Comparison of ENCODE assay signal across 17 cellular contexts in the genomic region with DNA sequence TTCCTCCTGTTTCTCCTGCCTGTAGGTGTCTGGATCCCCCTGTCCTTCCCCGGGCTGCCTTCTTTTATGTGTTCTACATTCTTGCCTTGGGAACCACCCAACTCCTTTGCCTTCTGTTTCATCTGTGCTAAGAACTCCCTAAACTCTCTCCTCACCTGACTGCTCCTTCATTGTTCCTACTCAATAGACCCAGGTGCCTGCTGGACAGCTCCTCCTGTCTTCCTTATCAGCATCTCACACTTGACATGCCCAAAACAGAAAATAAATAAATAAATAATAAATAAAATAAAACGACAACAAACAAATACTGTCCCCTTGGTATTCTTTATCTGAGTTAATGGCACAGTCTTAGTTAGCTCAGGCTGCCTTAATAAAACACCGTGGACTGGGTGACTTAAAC.
DNase-seq lines count a peak whose midpoint lies in the region; ATAC-seq, FAIRE-seq and TF ChIP-seq lines count a peak whose summit lies in the region.
"Had no signal": no experiment of that assay in that cellular context is flagged by ENCODE, and none has a peak within 500 bp of the region (broad histone marks: within the 10 kb centered on the region; RNA-seq: fewer than 3 reads in every experiment).

No MANE protein-coding gene starts in this region.

- intact Hi-C loops in HCT116 (cut with micrococcal nuclease) (no loop called here), kidney (cut with DNase I) (no loop called here), cardiac septum (cut with DNase I) (no loop called here)

- CTCF ChIA-PET in HCT116 (lab: Charles Lee) (no interaction called here), WTC11 (lab: Charles Lee) (interaction anchor here (0.6 to 1.4 kb wide), 11 partner anchors 11 to 643 kb away, joined by 3 to 7 read pairs (median 3); no protein-coding TSS in a partner anchor)

- TF ChIP-seq RAD21 in HCT116 (IDR thresholded peaks at IDR 0.05; ENCODE audit: low read depth), result no peak

- no peaks in the 10 kb centered on the region for H3K27me3 Mint-ChIP-seq in WTC11 (ENCODE audit: low read depth)
- H3K27me3 Mint-ChIP-seq: CD4-positive, CD25-positive, alpha-beta regulatory T cell had no signal

- BruUV-seq in HCT116 (replicated peaks; lab: Mats Ljungman, UMichigan), result no TSS peak

- H3K9me3 ChIP-seq in HCT116 (ENCODE audit: control insufficient read depth in 1 of 2, insufficient read depth in 1 of 2, low read depth in 1 of 2, low read length in 2 of 2) (peaks cover 0 to 3% of the 10 kb centered on the region in 2 experiments; a peak in 1 of 4 replicates), kidney (ENCODE audit: control insufficient read depth in 1 of 2, low read length in 2 of 2) (no peaks in the 10 kb centered on the region)
- H3K9me3 ChIP-seq: BE2C had no signal

- TF ChIP-seq POLR2A in HCT116 (IDR thresholded peaks at IDR 0.05; ENCODE audit: borderline replicate concordance, extremely low read depth, insufficient read depth, insufficient read length), result no peak

- FAIRE-seq in kidney (lab: Jason Lieb, UNC), result no peak
- FAIRE-seq: A204.1, GM12878 had no signal

- POLR2A ChIA-PET in HCT116 (lab: Charles Lee) (no interaction called here), WTC11 (lab: Charles Lee) (no interaction called here)

- H3K9ac ChIP-seq in HCT116 (ENCODE audit: low read length) (no peak overlapping the region), kidney (ENCODE audit: low read length in 2 of 2) (no peak overlapping the region)

- H3K36me3 Mint-ChIP-seq in WTC11, result peaks cover 5% of the 10 kb centered on the region
- H3K36me3 Mint-ChIP-seq: CD4-positive, CD25-positive, alpha-beta regulatory T cell; CD8-positive, alpha-beta memory T cell had no signal

- H3K4me1 ChIP-seq in HCT116 (ENCODE audit: control insufficient read depth in 1 of 2, insufficient read depth in 2 of 2, low read length in 2 of 2) (no peaks in the 10 kb centered on the region), kidney (ENCODE audit: control insufficient read depth in 1 of 2, insufficient read depth in 1 of 2, low read depth in 1 of 2, low read length in 2 of 2) (no peaks in the 10 kb centered on the region)
- H3K4me1 ChIP-seq: BE2C had no signal

- H3K4me1 Mint-ChIP-seq in WTC11, result peaks cover 2% of the 10 kb centered on the region; the same call in 1 of the 2 replicates
- H3K4me1 Mint-ChIP-seq: CD4-positive, CD25-positive, alpha-beta regulatory T cell; CD8-positive, alpha-beta memory T cell had no signal

- H3K9me3 Mint-ChIP-seq in WTC11, result peaks cover 23% of the 10 kb centered on the region

- no peak for TF ChIP-seq CTCF in HCT116 (IDR thresholded peaks at IDR 0.05 in 2 of 3, conservative IDR thresholded peaks at IDR 0.05 in 1 of 3; ENCODE audit: borderline replicate concordance in 1 of 3, insufficient read depth in 1 of 3, low read depth in 2 of 3, low read length in 2 of 3)
- no peak for TF ChIP-seq CTCF in WTC11 (IDR thresholded peaks at IDR 0.05)
- TF ChIP-seq CTCF in kidney (IDR thresholded peaks at IDR 0.05; ENCODE audit: borderline replicate concordance, extremely low read depth, insufficient read depth), result no peak

- RAD21 ChIA-PET in HCT116 (lab: Charles Lee; ENCODE audit: low non-redundant PET in 1 of 2, low total read pairs in 2 of 2, uncharacterized antibody in 2 of 2, unreplicated experiment in 2 of 2), result no interaction called here

- H3K4me3 ChIP-seq in HCT116 (replicated peaks in 1 of 2; ENCODE audit: low read depth in 1 of 2, low read length in 2 of 2) (no peak overlapping the region), kidney (ENCODE audit: low read length in 2 of 2) (no peak overlapping the region)
- H3K4me3 ChIP-seq: GM12878 had no signal

- DNase-seq in HCT116 (ENCODE audit: low read depth, low spot score) (no peak), WTC11 (ENCODE audit: low spot score) (no peak), iPS-NIHi7 (ENCODE audit: extremely low spot score) (peak; percentile 35), kidney (no peak), cardiac septum (ENCODE audit: low spot score) (no peak)
- no peak for DNase-seq in stimulated activated CD4-positive, alpha-beta T cell treated with anti-CD3 and anti-CD28 coated beads, Interleukin-4, amount 100 ng/mL, for 1 hour
- DNase-seq: ACHN; BE2C; C1 segment of cervical spinal cord; CD4-positive, CD25-positive, alpha-beta regulatory T cell; CD8-positive, alpha-beta memory T cell; DMS 273 treated with DMSO at 0.1 percent for 48 hours; DND-41; EL; HCEC 1CT had no signal

- no peak overlapping the region for H3K4me3 Mint-ChIP-seq in WTC11
- H3K4me3 Mint-ChIP-seq: CD4-positive, CD25-positive, alpha-beta regulatory T cell; CD8-positive, alpha-beta memory T cell had no signal

- H3K27ac ChIP-seq in HCT116 (ENCODE audit: low read depth, low read length), result no peak overlapping the region
- no peak overlapping the region for H3K27ac ChIP-seq in kidney (ENCODE audit: low read depth in 2 of 2, low read length in 2 of 2)

- no peak overlapping the region for H3K4me2 ChIP-seq in HCT116 (ENCODE audit: low read length)

- H3K27me3 ChIP-seq in HCT116 (ENCODE audit: insufficient read depth, low read length), result no peaks in the 10 kb centered on the region
- H3K27me3 ChIP-seq: BE2C had no signal

- H3K27ac Mint-ChIP-seq in WTC11, result no peak overlapping the region
- H3K27ac Mint-ChIP-seq: CD8-positive, alpha-beta memory T cell had no signal

- H3K79me2 ChIP-seq in HCT116 (ENCODE audit: insufficient read depth, low read length), result no peaks in the 10 kb centered on the region

- no peaks in the 10 kb centered on the region for H3K9me2 ChIP-seq in HCT116 (ENCODE audit: insufficient read depth)

- ATAC-seq in HCT116 (no peak), WTC11 (peak; percentile 45; the same call in 1 of the 2 replicates)
- ATAC-seq: GM12878 had no signal

- no peaks in the 10 kb centered on the region for H3K36me3 ChIP-seq in HCT116 (ENCODE audit: control insufficient read depth in 1 of 2, insufficient read depth in 2 of 2, low read length in 2 of 2)
- no peaks in the 10 kb centered on the region for H3K36me3 ChIP-seq in kidney (ENCODE audit: control insufficient read depth in 1 of 2, insufficient read depth in 2 of 2, low read length in 2 of 2)
- H3K36me3 ChIP-seq: BE2C had no signal

- no peaks in the 10 kb centered on the region for H4K20me1 ChIP-seq in HCT116 (ENCODE audit: insufficient read depth)

- no peak overlapping the region for H2AFZ ChIP-seq in HCT116 (ENCODE audit: low read depth, low read length, poor library complexity, severe bottlenecking)

TF ChIP-seq in HCT116, 20 proteins besides CTCF, POLR2A, EP300 and RAD21:
- TF ChIP-seq TCF7L2 (IDR thresholded peaks at IDR 0.05; ENCODE audit: borderline replicate concordance, extremely low read depth, insufficient read depth, insufficient read length) (no peak), CBX3 (IDR thresholded peaks at IDR 0.05; ENCODE audit: low read depth) (no peak)
- TF ChIP-seq, protein P1, sequence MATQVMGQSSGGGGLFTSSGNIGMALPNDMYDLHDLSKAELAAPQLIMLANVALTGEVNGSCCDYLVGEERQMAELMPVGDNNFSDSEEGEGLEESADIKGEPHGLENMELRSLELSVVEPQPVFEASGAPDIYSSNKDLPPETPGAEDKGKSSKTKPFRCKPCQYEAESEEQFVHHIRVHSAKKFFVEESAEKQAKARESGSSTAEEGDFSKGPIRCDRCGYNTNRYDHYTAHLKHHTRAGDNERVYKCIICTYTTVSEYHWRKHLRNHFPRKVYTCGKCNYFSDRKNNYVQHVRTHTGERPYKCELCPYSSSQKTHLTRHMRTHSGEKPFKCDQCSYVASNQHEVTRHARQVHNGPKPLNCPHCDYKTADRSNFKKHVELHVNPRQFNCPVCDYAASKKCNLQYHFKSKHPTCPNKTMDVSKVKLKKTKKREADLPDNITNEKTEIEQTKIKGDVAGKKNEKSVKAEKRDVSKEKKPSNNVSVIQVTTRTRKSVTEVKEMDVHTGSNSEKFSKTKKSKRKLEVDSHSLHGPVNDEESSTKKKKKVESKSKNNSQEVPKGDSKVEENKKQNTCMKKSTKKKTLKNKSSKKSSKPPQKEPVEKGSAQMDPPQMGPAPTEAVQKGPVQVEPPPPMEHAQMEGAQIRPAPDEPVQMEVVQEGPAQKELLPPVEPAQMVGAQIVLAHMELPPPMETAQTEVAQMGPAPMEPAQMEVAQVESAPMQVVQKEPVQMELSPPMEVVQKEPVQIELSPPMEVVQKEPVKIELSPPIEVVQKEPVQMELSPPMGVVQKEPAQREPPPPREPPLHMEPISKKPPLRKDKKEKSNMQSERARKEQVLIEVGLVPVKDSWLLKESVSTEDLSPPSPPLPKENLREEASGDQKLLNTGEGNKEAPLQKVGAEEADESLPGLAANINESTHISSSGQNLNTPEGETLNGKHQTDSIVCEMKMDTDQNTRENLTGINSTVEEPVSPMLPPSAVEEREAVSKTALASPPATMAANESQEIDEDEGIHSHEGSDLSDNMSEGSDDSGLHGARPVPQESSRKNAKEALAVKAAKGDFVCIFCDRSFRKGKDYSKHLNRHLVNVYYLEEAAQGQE (IDR thresholded peaks at IDR 0.05; ENCODE audit: low read depth), result peak; percentile 45
TF ChIP-seq in HCT116: peak in this region for 1.

TF ChIP-seq in WTC11, 78 proteins besides CTCF, POLR2A, EP300 and RAD21 (continues in another document):
- TF ChIP-seq, protein P2, sequence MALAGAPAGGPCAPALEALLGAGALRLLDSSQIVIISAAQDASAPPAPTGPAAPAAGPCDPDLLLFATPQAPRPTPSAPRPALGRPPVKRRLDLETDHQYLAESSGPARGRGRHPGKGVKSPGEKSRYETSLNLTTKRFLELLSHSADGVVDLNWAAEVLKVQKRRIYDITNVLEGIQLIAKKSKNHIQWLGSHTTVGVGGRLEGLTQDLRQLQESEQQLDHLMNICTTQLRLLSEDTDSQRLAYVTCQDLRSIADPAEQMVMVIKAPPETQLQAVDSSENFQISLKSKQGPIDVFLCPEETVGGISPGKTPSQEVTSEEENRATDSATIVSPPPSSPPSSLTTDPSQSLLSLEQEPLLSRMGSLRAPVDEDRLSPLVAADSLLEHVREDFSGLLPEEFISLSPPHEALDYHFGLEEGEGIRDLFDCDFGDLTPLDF (CRISPR knock-in tag; IDR thresholded peaks at IDR 0.05), result no peak
- no peak for TF ChIP-seq SOX15 (CRISPR knock-in tag; IDR thresholded peaks at IDR 0.05)
- TF ChIP-seq, protein P3, sequence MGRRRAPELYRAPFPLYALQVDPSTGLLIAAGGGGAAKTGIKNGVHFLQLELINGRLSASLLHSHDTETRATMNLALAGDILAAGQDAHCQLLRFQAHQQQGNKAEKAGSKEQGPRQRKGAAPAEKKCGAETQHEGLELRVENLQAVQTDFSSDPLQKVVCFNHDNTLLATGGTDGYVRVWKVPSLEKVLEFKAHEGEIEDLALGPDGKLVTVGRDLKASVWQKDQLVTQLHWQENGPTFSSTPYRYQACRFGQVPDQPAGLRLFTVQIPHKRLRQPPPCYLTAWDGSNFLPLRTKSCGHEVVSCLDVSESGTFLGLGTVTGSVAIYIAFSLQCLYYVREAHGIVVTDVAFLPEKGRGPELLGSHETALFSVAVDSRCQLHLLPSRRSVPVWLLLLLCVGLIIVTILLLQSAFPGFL (CRISPR knock-in tag; IDR thresholded peaks at IDR 0.05; ENCODE audit: borderline replicate concordance), result no peak
- no peak for TF ChIP-seq RORB (CRISPR knock-in tag; IDR thresholded peaks at IDR 0.05)
